In the genomic region with DNA sequence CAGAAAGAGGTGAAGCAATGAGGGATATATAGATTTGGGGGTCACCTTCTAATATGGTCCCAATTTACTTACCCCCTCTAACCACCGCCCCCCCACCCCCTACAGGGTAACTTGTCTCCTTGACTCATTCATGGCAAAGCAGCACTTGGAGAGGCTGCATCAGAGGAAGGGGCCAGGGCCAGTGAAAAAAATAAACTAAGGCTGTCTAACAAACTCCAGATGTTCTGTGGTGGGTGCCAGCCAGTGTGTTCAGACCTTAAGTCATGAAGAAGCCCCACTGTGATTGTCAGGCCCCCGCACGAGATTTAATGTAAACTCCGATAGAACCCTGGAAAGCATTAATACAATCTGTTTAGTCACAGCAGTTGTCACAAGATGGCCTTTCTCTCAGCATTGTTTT, we compare ENCODE assay signal across 1 cellular context.
TF ChIP-seq lines count a peak whose summit lies in the region.

No MANE protein-coding gene starts in this region.

TF ChIP-seq in IMR-90, 13 proteins besides CTCF, POLR2A, EP300 and RAD21:
- peak; percentile 43; the same call in 1 of the 2 replicates for TF ChIP-seq BHLHE40 (IDR thresholded peaks at IDR 0.05; ENCODE audit: low read depth, low read length)
- TF ChIP-seq MAFK (IDR thresholded peaks at IDR 0.05; ENCODE audit: low read depth, low read length), result no peak
